17 cellular contexts compared by ENCODE assay signal in the genomic region with DNA sequence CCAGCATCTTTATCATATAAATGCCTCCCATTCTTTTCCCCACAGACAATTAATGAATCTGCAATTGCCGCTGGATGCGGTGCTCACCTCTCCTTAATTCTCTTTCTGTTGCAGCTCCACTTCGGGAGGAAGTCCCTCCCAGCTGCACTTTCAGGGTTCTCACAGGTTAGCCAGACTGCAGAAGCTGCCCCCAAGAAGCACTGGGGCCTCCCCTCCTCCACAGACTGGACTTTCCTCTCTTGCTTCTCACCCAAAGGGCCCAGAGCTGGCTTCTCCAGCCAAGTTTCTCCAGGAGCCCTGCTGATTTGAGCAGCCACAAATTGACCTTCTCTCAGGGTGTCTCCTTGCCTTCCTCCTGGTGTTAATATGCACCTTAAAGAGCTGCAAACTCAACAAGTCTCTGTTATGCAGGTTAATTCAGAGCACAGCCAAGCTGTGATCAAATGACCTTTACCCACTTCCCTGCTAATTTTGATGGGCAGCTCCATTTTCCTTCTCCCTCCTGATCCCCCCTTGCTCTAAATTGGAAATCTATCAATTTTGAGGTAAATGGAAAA.
"Had no signal": no experiment of that assay in that cellular context is flagged by ENCODE, and none has a peak within 500 bp of the region (broad histone marks: within the 10 kb centered on the region; RNA-seq: fewer than 3 reads in every experiment).

No MANE protein-coding gene starts in this region.

- H3K27ac ChIP-seq: spleen had no signal

- DNase-seq: activated CD4-positive, alpha-beta T cell treated with anti-CD3 and anti-CD28 coated beads, Interleukin-2, amount 10 ng/mL, durations not matched to agents 24 days and 14 days; activated CD8-positive, alpha-beta T cell treated with anti-CD3 and anti-CD28 coated beads for 36 hours; activated naive CD4-positive, alpha-beta T cell treated with anti-CD3 and anti-CD28 coated beads, Interleukin-2, amount 10 ng/mL, durations not matched to agents 7 days and 5 days; activated naive CD8-positive, alpha-beta T cell treated with anti-CD3 and anti-CD28 coated beads, Interleukin-2, amount 50 U/mL, for 24 hours; activated T-cell treated with anti-CD3 and anti-CD28 coated beads, Interleukin-2, amount 50 U/mL, for 1 hour; anterior cingulate cortex; effector memory CD4-positive, alpha-beta T cell; mucosa of descending colon; naive thymus-derived CD4-positive, alpha-beta T cell; posterior cingulate gyrus; spleen; stimulated activated naive B cell treated with anti-CD40 and anti-IgM and Interleukin-4, amounts not matched to agents 10 μg/mL and 1 μg/mL and 100 μg/mL, for 72 hours; T-cell had no signal

- H3K9me3 Mint-ChIP-seq: activated CD4-positive, alpha-beta T cell treated with anti-CD3 and anti-CD28 coated beads, Interleukin-2, amount 10 ng/mL, durations not matched to agents 24 days and 14 days; activated CD8-positive, alpha-beta T cell treated with anti-CD3 and anti-CD28 coated beads for 36 hours; activated naive CD4-positive, alpha-beta T cell treated with anti-CD3 and anti-CD28 coated beads, Interleukin-2, amount 10 ng/mL, durations not matched to agents 7 days and 5 days; activated naive CD8-positive, alpha-beta T cell treated with anti-CD3 and anti-CD28 coated beads, Interleukin-2, amount 50 U/mL, for 24 hours; activated T-helper 2 cell treated with anti-CD3 and anti-CD28 coated beads, Interferon-gamma antibody, Interleukin-2, Interleukin-4, amounts not matched to agents 10 μg/mL and 5 μg/mL and 100 μg/mL, durations not matched to agents 14 hours and 24 hours and 36 hours; dendritic cell treated with granulocyte-macrophage colony-stimulating factor and Interleukin-4, amounts not matched to agents 40 ng/mL and 50 ng/mL, for 4 days had no signal

- H3K9me3 ChIP-seq: mucosa of descending colon, spleen had no signal

- H3K27ac Mint-ChIP-seq: activated CD4-positive, alpha-beta T cell treated with anti-CD3 and anti-CD28 coated beads, Interleukin-2, amount 10 ng/mL, durations not matched to agents 24 days and 14 days; activated CD8-positive, alpha-beta T cell treated with anti-CD3 and anti-CD28 coated beads for 36 hours; activated naive CD4-positive, alpha-beta T cell treated with anti-CD3 and anti-CD28 coated beads, Interleukin-2, amount 10 ng/mL, durations not matched to agents 7 days and 5 days; activated naive CD8-positive, alpha-beta T cell treated with anti-CD3 and anti-CD28 coated beads, Interleukin-2, amount 50 U/mL, for 24 hours; activated T-helper 2 cell treated with anti-CD3 and anti-CD28 coated beads, Interferon-gamma antibody, Interleukin-2, Interleukin-4, amounts not matched to agents 10 μg/mL and 5 μg/mL and 100 μg/mL, durations not matched to agents 14 hours and 24 hours and 36 hours; dendritic cell treated with granulocyte-macrophage colony-stimulating factor and Interleukin-4, amounts not matched to agents 40 ng/mL and 50 ng/mL, for 4 days; memory B cell; naive thymus-derived CD4-positive, alpha-beta T cell; stimulated activated naive B cell treated with anti-CD40 and anti-IgM and Interleukin-4, amounts not matched to agents 10 μg/mL and 1 μg/mL and 100 μg/mL, for 72 hours; T-cell had no signal

- H3K4me1 Mint-ChIP-seq: activated CD4-positive, alpha-beta T cell treated with anti-CD3 and anti-CD28 coated beads, Interleukin-2, amount 10 ng/mL, durations not matched to agents 24 days and 14 days; activated naive CD4-positive, alpha-beta T cell treated with anti-CD3 and anti-CD28 coated beads, Interleukin-2, amount 10 ng/mL, durations not matched to agents 7 days and 5 days; activated naive CD8-positive, alpha-beta T cell treated with anti-CD3 and anti-CD28 coated beads, Interleukin-2, amount 50 U/mL, for 24 hours; naive thymus-derived CD4-positive, alpha-beta T cell; stimulated activated naive B cell treated with anti-CD40 and anti-IgM and Interleukin-4, amounts not matched to agents 10 μg/mL and 1 μg/mL and 100 μg/mL, for 72 hours; T-cell had no signal

- H3K4me3 ChIP-seq: mucosa of descending colon, spleen had no signal

- H3K4me1 ChIP-seq: spleen had no signal

- ATAC-seq: activated CD8-positive, alpha-beta T cell treated with anti-CD3 and anti-CD28 coated beads for 36 hours; activated naive CD8-positive, alpha-beta T cell treated with anti-CD3 and anti-CD28 coated beads, Interleukin-2, amount 50 U/mL, for 24 hours; mucosa of descending colon; naive thymus-derived CD4-positive, alpha-beta T cell; SK-N-SH treated with all-trans-retinoic acid at 6 μM for 48 hours; stimulated activated naive B cell treated with anti-CD40 and anti-IgM and Interleukin-4, amounts not matched to agents 10 μg/mL and 1 μg/mL and 100 μg/mL, for 72 hours; T-cell had no signal

- H3K4me3 Mint-ChIP-seq: activated CD4-positive, alpha-beta T cell treated with anti-CD3 and anti-CD28 coated beads, Interleukin-2, amount 10 ng/mL, durations not matched to agents 24 days and 14 days; activated CD8-positive, alpha-beta T cell treated with anti-CD3 and anti-CD28 coated beads for 36 hours; activated naive CD4-positive, alpha-beta T cell treated with anti-CD3 and anti-CD28 coated beads, Interleukin-2, amount 10 ng/mL, durations not matched to agents 7 days and 5 days; activated naive CD8-positive, alpha-beta T cell treated with anti-CD3 and anti-CD28 coated beads, Interleukin-2, amount 50 U/mL, for 24 hours; dendritic cell treated with granulocyte-macrophage colony-stimulating factor and Interleukin-4, amounts not matched to agents 40 ng/mL and 50 ng/mL, for 4 days; memory B cell; naive thymus-derived CD4-positive, alpha-beta T cell; stimulated activated naive B cell treated with anti-CD40 and anti-IgM and Interleukin-4, amounts not matched to agents 10 μg/mL and 1 μg/mL and 100 μg/mL, for 72 hours; T-cell had no signal

- H3K36me3 Mint-ChIP-seq: activated naive CD4-positive, alpha-beta T cell treated with anti-CD3 and anti-CD28 coated beads, Interleukin-2, amount 10 ng/mL, durations not matched to agents 7 days and 5 days; naive thymus-derived CD4-positive, alpha-beta T cell; stimulated activated naive B cell treated with anti-CD40 and anti-IgM and Interleukin-4, amounts not matched to agents 10 μg/mL and 1 μg/mL and 100 μg/mL, for 72 hours; T-cell had no signal

- H3K36me3 ChIP-seq: spleen had no signal
